8 cellular contexts compared by ENCODE assay signal in genomic region chr1:246565751-246566127, GRCh38. TPM values are rescaled to one million over a fixed set of nuclear protein-coding genes. Genes with fewer than 3 reads are reported as not detected.
DNase-seq lines count a peak whose midpoint lies in the region; TF ChIP-seq lines count a peak whose summit lies in the region.

No MANE protein-coding gene starts in this region.

- TF ChIP-seq CTCF in BJ (IDR thresholded peaks at IDR 0.05; ENCODE audit: insufficient read depth, low read depth, low read length) (no peak), fibroblast of the aortic adventitia (IDR thresholded peaks at IDR 0.05; ENCODE audit: insufficient read depth, low read length) (no peak), prostate gland (IDR thresholded peaks at IDR 0.05) (no peak)

- H3K9ac ChIP-seq in SK-N-MC (ENCODE audit: insufficient read length): peak overlapping the region; percentile 92

- under 1% methylated on average over 25 of the region's 25 CpGs for WGBS in prostate gland

- DNase-seq in BJ (ENCODE audit: low read depth): no peak
- peak; percentile 57 for DNase-seq in H7
- DNase-seq in SK-N-MC (ENCODE audit: low read depth, low spot score): no peak
- peak; percentile 65 for DNase-seq in fibroblast of the aortic adventitia (ENCODE audit: low read depth)
- no peak for DNase-seq in prostate gland (ENCODE audit: low spot score)
- DNase-seq in NCI-H1436 (lab: John Stamatoyannopoulos, UW): no peak
- DNase-seq in putamen (ENCODE audit: low spot score): no peak
- DNase-seq in activated CD4-positive, alpha-beta T cell treated with anti-CD3 and anti-CD28 coated beads, Interleukin-2, amount 50 U/mL, for 48 hours: no peak

- POLR2A ChIA-PET in BJ (lab: Charles Lee): no interaction called here

- no peaks in the 10 kb centered on the region for H3K4me1 ChIP-seq in prostate gland (replicated peaks)

- peak overlapping the region; percentile 52; the same call in 1 of the 2 replicates for H3K27ac ChIP-seq in SK-N-MC
- H3K27ac ChIP-seq in prostate gland: peak overlapping the region; percentile 92 to 94

- no peaks in the 10 kb centered on the region; the same call in 1 of the 2 replicates for H3K36me3 ChIP-seq in BJ (ENCODE audit: control insufficient read depth, insufficient read depth, low read length)
- H3K36me3 ChIP-seq in H7 (replicated peaks; ENCODE audit: control insufficient read depth, insufficient read depth, low read length): peaks cover 5% of the 10 kb centered on the region; the same call in 1 of the 2 replicates
- H3K36me3 ChIP-seq in SK-N-MC (ENCODE audit: insufficient read depth, low read length): peaks cover 12% of the 10 kb centered on the region; the same call in 1 of the 2 replicates
- no peaks in the 10 kb centered on the region for H3K36me3 ChIP-seq in prostate gland

- H3K4me3 ChIP-seq in BJ (ENCODE audit: low read depth, low read length): peak overlapping the region; percentile 97
- H3K4me3 ChIP-seq in H7 (ENCODE audit: insufficient read depth, low read depth, low read length): peak overlapping the region; percentile 83
- H3K4me3 ChIP-seq in SK-N-MC: peak overlapping the region; percentile 95
- peak overlapping the region; percentile 98 for H3K4me3 ChIP-seq in fibroblast of the aortic adventitia (ENCODE audit: low read depth, low read length)
- peak overlapping the region; percentile 77 to 94 for H3K4me3 ChIP-seq in prostate gland

- H3K9me3 ChIP-seq in SK-N-MC (ENCODE audit: low read depth, low read length): no peaks in the 10 kb centered on the region
- no peaks in the 10 kb centered on the region for H3K9me3 ChIP-seq in prostate gland

- H3K27me3 ChIP-seq in BJ (ENCODE audit: control insufficient read depth, insufficient read depth, low read length) (no peaks in the 10 kb centered on the region), H7 (ENCODE audit: control insufficient read depth, insufficient read depth, low read length) (no peaks in the 10 kb centered on the region), prostate gland (replicated peaks; ENCODE audit: insufficient read depth) (no peaks in the 10 kb centered on the region)

- intact Hi-C loops in prostate gland (cut with DNase I): loop anchor here (5.0 to 10.0 kb wide), 2 partner anchors 79 to 122 kb away; no protein-coding TSS in a partner anchor

- TF ChIP-seq POLR2A in prostate gland (IDR thresholded peaks at IDR 0.05): no peak

- CTCF ChIA-PET in BJ (lab: Yijun Ruan, JAX): interaction anchor here (0.7 to 1.4 kb wide), 3 partner anchors 10 to 130 kb away, joined by 3 to 4 read pairs (median 3); no protein-coding TSS in a partner anchor

RNA-seq across cellular contexts. Expression of gene TFB2M, which starts 0.3 kb away (rescaled TPM):
- polyA plus RNA-seq in BJ (2011; rRNA removed): 10.9 and 17.4 TPM in 2 replicates
- polyA minus RNA-seq in BJ (2011; rRNA and poly(A)+ RNA removed): 4.6 and 5.4 TPM in 2 replicates
- 38.3 and 39.8 TPM in 2 replicates for total RNA-seq in H7 (2014; rRNA removed; shearing (Covaris generic))
- total RNA-seq in fibroblast of the aortic adventitia (ENCODE audit: low replicate concordance) (22.2 and 23.8 TPM in 2 replicates), prostate gland (10 to 100 TPM; 10.3 to 15.1 TPM)

RNA-seq across cellular contexts. Expression of gene CNST, which starts 0.5 kb away (rescaled TPM):
- 29.7 and 41.2 TPM in 2 replicates for polyA plus RNA-seq in BJ (2011; rRNA removed)
- polyA minus RNA-seq in BJ (2011; rRNA and poly(A)+ RNA removed): 38.2 and 42.7 TPM in 2 replicates
- 18.8 and 24.1 TPM in 2 replicates for total RNA-seq in H7 (2014; rRNA removed; shearing (Covaris generic))
- total RNA-seq in fibroblast of the aortic adventitia (ENCODE audit: low replicate concordance) (13.1 and 25.2 TPM in 2 replicates), prostate gland (10 to 100 TPM; 19.4 to 52.6 TPM)

RNA-seq across cellular contexts. Expression of gene SMYD3, which starts 58.7 kb away (rescaled TPM):
- 26.1 and 36.9 TPM in 2 replicates for polyA plus RNA-seq in BJ (2011; rRNA removed)
- polyA minus RNA-seq in BJ (2011; rRNA and poly(A)+ RNA removed): 27.6 and 29.6 TPM in 2 replicates
- 25.6 and 31.0 TPM in 2 replicates for total RNA-seq in H7 (2014; rRNA removed; shearing (Covaris generic))
- 45.5 and 53.1 TPM in 2 replicates for total RNA-seq in fibroblast of the aortic adventitia (ENCODE audit: low replicate concordance)
- total RNA-seq in prostate gland: 10 to 100 TPM; 19.8 to 23.9 TPM

Comparison
In these comparisons a context has a peak if more than half of its experiments do, and no peak if none do; other contexts are left out.
1. DNase-seq: peak in H7 (single experiment) and fibroblast of the aortic adventitia (single experiment); none in BJ (single experiment), SK-N-MC (single experiment), prostate gland (single experiment), NCI-H1436 (single experiment), putamen (single experiment) and activated CD4-positive, alpha-beta T cell treated with anti-CD3 and anti-CD28 coated beads, Interleukin-2, amount 50 U/mL, for 48 hours (0 of 2).
2. Peak in every context shown above with its lines, with median percentiles within 50 percentile points of each other: H3K4me3 ChIP-seq.